In genomic region chr2:120778244-120778643, GRCh38 we compare ENCODE assay signal across 17 cellular contexts. TPM values are rescaled to one million over a fixed set of nuclear protein-coding genes. Genes with fewer than 3 reads are reported as not detected.
"Had no signal": no experiment of that assay in that cellular context is flagged by ENCODE, and none has a peak within 500 bp of the region (broad histone marks: within the 10 kb centered on the region; RNA-seq: fewer than 3 reads in every experiment).

No MANE protein-coding gene starts in this region.

- H3K9me3 ChIP-seq: left ventricle myocardium inferior, neutrophil, transverse colon had no signal

- H3K4me2 ChIP-seq: hepatocyte had no signal

- H3K27me3 ChIP-seq: hepatocyte, transverse colon had no signal

- H3K4me3 ChIP-seq: hepatocyte, left ventricle myocardium inferior, transverse colon had no signal

- ATAC-seq: activated CD8-positive, alpha-beta T cell treated with anti-CD3 and anti-CD28 coated beads, Interleukin-2, amount 10 ng/mL, durations not matched to agents 7 days and 5 days; naive thymus-derived CD8-positive, alpha-beta T cell had no signal

- FAIRE-seq: keratinocyte had no signal

- H3K27ac ChIP-seq: hepatocyte, left ventricle myocardium inferior, neutrophil, transverse colon had no signal

- DNase-seq: activated CD4-positive, alpha-beta T cell treated with anti-CD3 and anti-CD28 coated beads, Interleukin-2, amount 10 ng/mL, durations not matched to agents 24 days and 14 days; activated CD4-positive, CD25-positive, alpha-beta regulatory T cell; activated CD8-positive, alpha-beta memory T cell treated with anti-CD3 and anti-CD28 coated beads, Interleukin-2, amount 50 U/mL, for 48 hours; activated CD8-positive, alpha-beta T cell treated with anti-CD3 and anti-CD28 coated beads, Interleukin-2, amount 10 ng/mL, durations not matched to agents 7 days and 5 days; activated gamma-delta T cell treated with Interleukin-2 at 50 U/mL for 16 hours; amygdala; effector CD8-positive, alpha-beta T cell; left ventricle myocardium inferior; retina; stimulated activated CD4-positive, alpha-beta T cell treated with anti-CD3 and anti-CD28 coated beads, Interleukin-4, amount 100 ng/mL, for 4 hours; stimulated activated CD8-positive, alpha-beta memory T cell treated with anti-CD3 and anti-CD28 coated beads, Interleukin-4, amount 100 ng/mL, for 48 hours; stimulated activated naive CD4-positive, alpha-beta T cell treated with Interleukin-2 at 50 U/mL for 16 hours; transverse colon had no signal

- H3K36me3 ChIP-seq: left ventricle myocardium inferior, neutrophil, transverse colon had no signal

- H2AFZ ChIP-seq: hepatocyte had no signal

RNA-seq across cellular contexts. Expression of gene GLI2, which starts 42.6 kb away (rescaled TPM):
- total RNA-seq: naive thymus-derived CD8-positive, alpha-beta T cell had no signal
- polyA plus RNA-seq: naive thymus-derived CD8-positive, alpha-beta T cell had no signal
